In the genomic region with DNA sequence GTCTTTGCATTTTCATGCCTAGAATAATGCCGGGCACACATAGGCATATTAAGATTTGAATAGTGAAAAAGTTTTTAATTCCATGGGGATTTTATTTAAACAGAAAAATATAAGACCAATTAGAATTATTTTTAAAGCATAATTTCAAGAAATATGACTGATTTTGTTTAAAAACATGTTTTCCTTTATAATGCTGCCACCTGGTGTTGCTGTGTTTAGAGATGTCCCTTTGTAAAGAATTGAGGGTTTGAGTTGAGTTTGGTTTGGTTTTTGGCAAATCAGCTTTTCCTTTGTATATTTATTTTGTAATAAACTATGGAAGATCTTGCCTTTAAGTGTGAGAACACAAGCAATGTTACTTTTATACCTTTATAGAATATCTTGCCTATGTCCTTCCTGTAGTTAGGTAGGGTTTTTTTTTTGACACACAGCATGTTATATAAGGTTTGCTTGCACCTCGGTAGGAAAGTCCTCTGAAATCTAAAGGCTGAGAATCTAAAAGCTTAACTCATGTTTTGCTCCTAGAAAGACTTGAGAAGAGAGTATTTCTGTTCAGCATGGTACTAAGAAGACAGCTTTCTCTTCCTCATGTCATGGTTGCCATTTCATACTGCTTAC, we compare ENCODE assay signal across 1 cellular context.
TF ChIP-seq lines count a peak whose summit lies in the region.

No MANE protein-coding gene starts in this region.

TF ChIP-seq in SK-N-SH treated with all-trans-retinoic acid at 6 μM for 48 hours, 23 proteins besides CTCF, POLR2A, EP300 and RAD21 (continued from another document):
- TF ChIP-seq, protein P1, sequence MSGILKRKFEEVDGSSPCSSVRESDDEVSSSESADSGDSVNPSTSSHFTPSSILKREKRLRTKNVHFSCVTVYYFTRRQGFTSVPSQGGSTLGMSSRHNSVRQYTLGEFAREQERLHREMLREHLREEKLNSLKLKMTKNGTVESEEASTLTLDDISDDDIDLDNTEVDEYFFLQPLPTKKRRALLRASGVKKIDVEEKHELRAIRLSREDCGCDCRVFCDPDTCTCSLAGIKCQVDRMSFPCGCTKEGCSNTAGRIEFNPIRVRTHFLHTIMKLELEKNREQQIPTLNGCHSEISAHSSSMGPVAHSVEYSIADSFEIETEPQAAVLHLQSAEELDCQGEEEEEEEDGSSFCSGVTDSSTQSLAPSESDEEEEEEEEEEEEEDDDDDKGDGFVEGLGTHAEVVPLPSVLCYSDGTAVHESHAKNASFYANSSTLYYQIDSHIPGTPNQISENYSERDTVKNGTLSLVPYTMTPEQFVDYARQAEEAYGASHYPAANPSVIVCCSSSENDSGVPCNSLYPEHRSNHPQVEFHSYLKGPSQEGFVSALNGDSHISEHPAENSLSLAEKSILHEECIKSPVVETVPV (CRISPR knock-in tag; IDR thresholded peaks at IDR 0.05) = no peak
- TF ChIP-seq ISL1 (CRISPR knock-in tag; IDR thresholded peaks at IDR 0.05) (no peak), TOX (CRISPR knock-in tag; IDR thresholded peaks at IDR 0.05; ENCODE audit: borderline replicate concordance) (no peak), BACH2 (CRISPR knock-in tag; IDR thresholded peaks at IDR 0.05; ENCODE audit: borderline replicate concordance) (no peak), ESRRG (CRISPR knock-in tag; IDR thresholded peaks at IDR 0.05) (no peak), GLIS3 (CRISPR knock-in tag; IDR thresholded peaks at IDR 0.05) (no peak), ZNF565 (CRISPR knock-in tag; conservative IDR thresholded peaks at IDR 0.05; ENCODE audit: low read depth) (no peak), OSR1 (CRISPR knock-in tag; IDR thresholded peaks at IDR 0.05) (no peak), ZNF70 (CRISPR knock-in tag; IDR thresholded peaks at IDR 0.05) (no peak), TCF4 (CRISPR knock-in tag; IDR thresholded peaks at IDR 0.05; ENCODE audit: borderline replicate concordance) (no peak)
- TF ChIP-seq, protein P2, sequence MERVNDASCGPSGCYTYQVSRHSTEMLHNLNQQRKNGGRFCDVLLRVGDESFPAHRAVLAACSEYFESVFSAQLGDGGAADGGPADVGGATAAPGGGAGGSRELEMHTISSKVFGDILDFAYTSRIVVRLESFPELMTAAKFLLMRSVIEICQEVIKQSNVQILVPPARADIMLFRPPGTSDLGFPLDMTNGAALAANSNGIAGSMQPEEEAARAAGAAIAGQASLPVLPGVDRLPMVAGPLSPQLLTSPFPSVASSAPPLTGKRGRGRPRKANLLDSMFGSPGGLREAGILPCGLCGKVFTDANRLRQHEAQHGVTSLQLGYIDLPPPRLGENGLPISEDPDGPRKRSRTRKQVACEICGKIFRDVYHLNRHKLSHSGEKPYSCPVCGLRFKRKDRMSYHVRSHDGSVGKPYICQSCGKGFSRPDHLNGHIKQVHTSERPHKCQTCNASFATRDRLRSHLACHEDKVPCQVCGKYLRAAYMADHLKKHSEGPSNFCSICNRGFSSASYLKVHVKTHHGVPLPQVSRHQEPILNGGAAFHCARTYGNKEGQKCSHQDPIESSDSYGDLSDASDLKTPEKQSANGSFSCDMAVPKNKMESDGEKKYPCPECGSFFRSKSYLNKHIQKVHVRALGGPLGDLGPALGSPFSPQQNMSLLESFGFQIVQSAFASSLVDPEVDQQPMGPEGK (CRISPR knock-in tag; IDR thresholded peaks at IDR 0.05; ENCODE audit: borderline replicate concordance) = no peak
- TF ChIP-seq, protein P3, sequence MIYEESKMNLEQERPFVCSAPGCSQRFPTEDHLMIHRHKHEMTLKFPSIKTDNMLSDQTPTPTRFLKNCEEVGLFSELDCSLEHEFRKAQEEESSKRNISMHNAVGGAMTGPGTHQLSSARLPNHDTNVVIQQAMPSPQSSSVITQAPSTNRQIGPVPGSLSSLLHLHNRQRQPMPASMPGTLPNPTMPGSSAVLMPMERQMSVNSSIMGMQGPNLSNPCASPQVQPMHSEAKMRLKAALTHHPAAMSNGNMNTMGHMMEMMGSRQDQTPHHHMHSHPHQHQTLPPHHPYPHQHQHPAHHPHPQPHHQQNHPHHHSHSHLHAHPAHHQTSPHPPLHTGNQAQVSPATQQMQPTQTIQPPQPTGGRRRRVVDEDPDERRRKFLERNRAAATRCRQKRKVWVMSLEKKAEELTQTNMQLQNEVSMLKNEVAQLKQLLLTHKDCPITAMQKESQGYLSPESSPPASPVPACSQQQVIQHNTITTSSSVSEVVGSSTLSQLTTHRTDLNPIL (CRISPR knock-in tag; IDR thresholded peaks at IDR 0.05; ENCODE audit: low read depth) = no peak
TF ChIP-seq in SK-N-SH treated with all-trans-retinoic acid at 6 μM for 48 hours: peak in this region for 0.
